ENCODE assay signal across 11 cellular contexts in the genomic region with DNA sequence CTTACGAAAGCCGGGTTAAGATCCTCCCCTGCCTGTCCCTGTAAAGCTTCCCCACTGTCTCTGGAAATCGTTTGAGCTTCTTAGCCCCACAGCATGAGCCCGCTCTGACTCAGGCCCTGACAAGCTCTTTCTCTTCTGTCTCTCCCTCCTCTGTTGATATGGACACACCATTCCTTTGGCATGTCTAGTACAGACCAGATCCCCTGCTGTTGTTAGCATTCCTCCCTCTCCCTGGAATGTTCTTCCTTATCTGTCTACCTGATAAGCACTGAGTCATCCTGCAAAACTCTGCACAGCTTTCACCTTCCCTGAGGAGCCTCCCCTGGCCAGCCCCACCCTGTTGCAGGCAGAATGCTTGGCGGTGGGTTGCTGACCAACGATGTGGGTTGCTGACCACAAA. TPM values are rescaled to one million over a fixed set of nuclear protein-coding genes. Genes with fewer than 3 reads are reported as not detected.
DNase-seq lines count a peak whose midpoint lies in the region; ATAC-seq, FAIRE-seq and TF ChIP-seq lines count a peak whose summit lies in the region.
"Not testable (repeated sequence)": the region's sequence is repeated elsewhere in the genome, so short reads cannot be mapped to it uniquely, and the experiment has no call there.
"Had no signal": no experiment of that assay in that cellular context is flagged by ENCODE, and none has a peak within 500 bp of the region (broad histone marks: within the 10 kb centered on the region; RNA-seq: fewer than 3 reads in every experiment).

No MANE protein-coding gene starts in this region.

- intact Hi-C loops in PC-9 (cut with micrococcal nuclease; ENCODE audit: unreplicated experiment): not testable (repeated sequence)

- H3F3A ChIP-seq in GM23338 (replicated peaks; ENCODE audit: low read depth); PC-9 (ENCODE audit: insufficient read depth, low read depth): not testable (repeated sequence)

- BruUV-seq in PC-9 (replicated peaks; lab: Mats Ljungman, UMichigan): not testable (repeated sequence)

- H3K4me3 ChIP-seq in GM23338; PC-9; lung; small intestine (ENCODE audit: low read depth in 1 of 2, low read length in 2 of 2): not testable (repeated sequence)

- not testable (repeated sequence) for H3K27me3 ChIP-seq in GM23338 (ENCODE audit: insufficient read depth); PC-9 (ENCODE audit: insufficient read depth, low read depth); foreskin keratinocyte; lung (ENCODE audit: control insufficient read depth, insufficient read depth); small intestine (ENCODE audit: control insufficient read depth in 2 of 2, insufficient read depth in 2 of 2, low read length in 2 of 2)

- peak; percentile 82 for ATAC-seq in GM23338
- peak; percentile 83 for ATAC-seq in SK-N-SH treated with all-trans-retinoic acid at 6 μM for 48 hours
- ATAC-seq in foreskin keratinocyte: peak; percentile 66
- ATAC-seq in left lobe of liver: peak; percentile 10
- peak; percentile 51 for ATAC-seq in lung (ENCODE audit: insufficient read depth, low FRiP score)

- not testable (repeated sequence) for H3K36me3 Mint-ChIP-seq in GM23338 (ENCODE audit: low read depth)

- peak; percentile 59 for FAIRE-seq in small intestine (lab: Jason Lieb, UNC)

- H3K9me3 ChIP-seq in PC-9 (ENCODE audit: insufficient read depth, low read depth); lung (ENCODE audit: control insufficient read depth in 2 of 2, insufficient read depth in 1 of 2, low read length in 1 of 2); small intestine (ENCODE audit: control insufficient read depth, low read depth): not testable (repeated sequence)

- H3K4me2 ChIP-seq in GM23338: not testable (repeated sequence)
- peak overlapping the region; percentile 69; the same call in 1 of the 2 replicates for H3K4me2 ChIP-seq in PC-9

- not testable (repeated sequence) for H3K36me3 ChIP-seq in GM23338 (ENCODE audit: insufficient read depth); PC-9 (ENCODE audit: low read depth); lung (ENCODE audit: control insufficient read depth in 2 of 2, insufficient read depth in 2 of 2, low read length in 2 of 2); small intestine (ENCODE audit: control insufficient read depth in 2 of 2, insufficient read depth in 2 of 2, low read length in 2 of 2)

- H3K4me3 Mint-ChIP-seq in GM23338: not testable (repeated sequence)

- not testable (repeated sequence) for H3K4me1 ChIP-seq in GM23338 (ENCODE audit: insufficient read depth); foreskin keratinocyte; lung (ENCODE audit: control insufficient read depth in 2 of 2, insufficient read depth in 2 of 2, low read length in 2 of 2); small intestine (ENCODE audit: control insufficient read depth in 2 of 2, insufficient read depth in 1 of 2, low read depth in 1 of 2, low read length in 1 of 2)
- peaks cover 11% of the 10 kb centered on the region for H3K4me1 ChIP-seq in PC-9 (replicated peaks; ENCODE audit: insufficient read depth)

- H3K27me3 Mint-ChIP-seq in GM23338 (ENCODE audit: insufficient read depth, low read depth, poor library complexity): not testable (repeated sequence)

- not testable (repeated sequence) for H3K27ac ChIP-seq in GM23338 (ENCODE audit: low read depth); foreskin keratinocyte; lung (ENCODE audit: low read depth in 1 of 2, low read length in 1 of 2); small intestine (ENCODE audit: low read depth in 1 of 2, low read length in 1 of 2)
- H3K27ac ChIP-seq in PC-9: peak overlapping the region; percentile 91

- POLR2A ChIA-PET in PC-9 (lab: Charles Lee; ENCODE audit: unreplicated experiment): interaction anchor here (0.7 kb wide), 1 partner anchor 300 kb away, joined by 4 read pairs; no protein-coding TSS in a partner anchor

- H3K9me2 ChIP-seq in GM23338 (ENCODE audit: insufficient read depth); PC-9 (ENCODE audit: insufficient read depth): not testable (repeated sequence)

- H3K79me2 ChIP-seq in GM23338 (replicated peaks; ENCODE audit: insufficient read depth): not testable (repeated sequence)
- peaks cover 13% of the 10 kb centered on the region; the same call in 1 of the 2 replicates for H3K79me2 ChIP-seq in PC-9 (ENCODE audit: low read depth)

- CTCF ChIA-PET in PC-9 (lab: Charles Lee): not testable (repeated sequence)

- DNase-seq in GM23338 (ENCODE audit: low spot score); PC-9; foreskin keratinocyte; left lobe of liver (ENCODE audit: low spot score); lung (ENCODE audit: low spot score); small intestine: not testable (repeated sequence)

- H3K27ac Mint-ChIP-seq in GM23338: not testable (repeated sequence)

- TF ChIP-seq CTCF in GM23338 (conservative IDR thresholded peaks at IDR 0.05; ENCODE audit: low read depth in 2 of 2); PC-9 (conservative IDR thresholded peaks at IDR 0.05); foreskin keratinocyte (conservative IDR thresholded peaks at IDR 0.05); lung (IDR thresholded peaks at IDR 0.05; ENCODE audit: control extremely low read depth, extremely low read depth): not testable (repeated sequence)

- WGBS in lung, 2 donors: no CpG with 5 or more reads among the region's 6 CpGs
- WGBS in small intestine, 3 donors: no CpG with 5 or more reads among the region's 6 CpGs

- not testable (repeated sequence) for H4K20me1 ChIP-seq in GM23338 (replicated peaks; ENCODE audit: insufficient read depth); PC-9 (ENCODE audit: insufficient read depth)

- not testable (repeated sequence) for H2AFZ ChIP-seq in GM23338, PC-9

- H3K4me1 Mint-ChIP-seq in GM23338: not testable (repeated sequence)

- not testable (repeated sequence) for H3K9me3 Mint-ChIP-seq in GM23338

RNA-seq across cellular contexts. Expression of a gene that starts 11.6 kb away (rescaled TPM):
- not detected in 2 replicates for total RNA-seq in GM23338 (2014; rRNA removed; shearing (Covaris generic))
- polyA plus RNA-seq in GM23338 (2016; fragmentation: Nextera tagmentation; extraction: Ambion mirVana): not detected in 2 replicates
- total RNA-seq in PC-9 (2021): not detected in 2 replicates
- total RNA-seq in foreskin keratinocyte: 0.92 TPM in 1 of 2 replicates, not detected in the other
- polyA plus RNA-seq in foreskin keratinocyte: 0.84 TPM in 1 of 2 replicates, not detected in the other
- not detected for total RNA-seq in left lobe of liver
- total RNA-seq in lung: not detected
- polyA plus RNA-seq in lung: not detected
- polyA plus RNA-seq in small intestine: not detected
- total RNA-seq: CD4-positive, CD25-positive, alpha-beta regulatory T cell; H1; HFFc6; HT1080 had no signal
- polyA plus RNA-seq: CD4-positive, CD25-positive, alpha-beta regulatory T cell; H1 had no signal

Comparison
In these comparisons a context has a peak if more than half of its experiments do, and no peak if none do; other contexts are left out.
1. ATAC-seq: peak in every context shown above with its lines; median percentile 83 in SK-N-SH treated with all-trans-retinoic acid at 6 μM for 48 hours; 82 in GM23338; 66 in foreskin keratinocyte; 51 in lung; 10 in left lobe of liver.